ENCODE assay signal across 8 cellular contexts in genomic region chr17:2041561-2042354, GRCh38. TPM values are rescaled to one million over a fixed set of nuclear protein-coding genes. Genes with fewer than 3 reads are reported as not detected.
A peak's percentile ranks its signal among the peaks of the same experiment; 100 is the strongest.
DNase-seq lines count a peak whose midpoint lies in the region; ATAC-seq and TF ChIP-seq lines count a peak whose summit lies in the region.

Gene OVCA2 (plus strand): TSS chr17:2042022. CDS start chr17:2042048, 26 bp downstream.

- DNase-seq in A673 (ENCODE audit: low spot score) (peak; percentile 97), NCI-H2196 (lab: John Stamatoyannopoulos, UW; ENCODE audit: unreplicated experiment) (peak; percentile 85), breast epithelium (ENCODE audit: low spot score in 2 of 2) (peak; percentile 91 to 94), iPS-NIHi7 (ENCODE audit: extremely low spot score) (peak; percentile 94), smooth muscle cell of the brain vasculature (ENCODE audit: low read depth, low spot score) (peak; percentile 89)

- peaks cover 13% of the 10 kb centered on the region for H3K4me1 ChIP-seq in A673 (ENCODE audit: insufficient read depth, low read length, poor library complexity, severe bottlenecking)
- H3K4me1 ChIP-seq in breast epithelium: peaks cover 5 to 6% of the 10 kb centered on the region in 2 donors

- TF ChIP-seq CTCF in A673 (conservative IDR thresholded peaks at IDR 0.05; ENCODE audit: low read depth, low read length) (peak; percentile 60), VCaP (conservative IDR thresholded peaks at IDR 0.05) (peak; percentile 59), breast epithelium (IDR thresholded peaks at IDR 0.05) (peak in 1 of 3 donors; percentile 42)

- intact Hi-C loops in A673 (cut with micrococcal nuclease; ENCODE audit: unreplicated experiment): loop anchor here (5.0 kb wide), 2 partner anchors 134 to 324 kb away; no protein-coding TSS in a partner anchor
- intact Hi-C loops in breast epithelium (cut with DNase I; ENCODE audit: low total_unique reads): no loop called here

- TF ChIP-seq POLR2A in breast epithelium (IDR thresholded peaks at IDR 0.05): peak; percentile 57

- CTCF ChIA-PET in A673 (lab: Charles Lee): interaction anchor here (0.7 to 1.3 kb wide), 2 partner anchors 77 to 133 kb away, joined by 4 read pairs; no protein-coding TSS in a partner anchor

- H3K9me3 ChIP-seq in A673 (ENCODE audit: low read depth, low read length, poor library complexity, severe bottlenecking): no peaks in the 10 kb centered on the region
- H3K9me3 ChIP-seq in breast epithelium: no peaks in the 10 kb centered on the region

- no TSS peak for BruUV-seq in A673 (replicated peaks; lab: Mats Ljungman, UMichigan)

- peaks cover 18% of the 10 kb centered on the region for H3K36me3 ChIP-seq in A673 (ENCODE audit: insufficient read depth, low read length, poor library complexity, severe bottlenecking)
- H3K36me3 ChIP-seq in breast epithelium: peaks cover 4% of the 10 kb centered on the region

- POLR2A ChIA-PET in A673 (lab: Charles Lee; ENCODE audit: low non-redundant PET): interaction anchor here (0.7 kb wide), 1 partner anchor 440 kb away, joined by 4 read pairs; no protein-coding TSS in a partner anchor

- H3K4me3 ChIP-seq in A673 (ENCODE audit: low read depth, low read length, poor library complexity, severe bottlenecking): peak within 1 kb of the TSS; percentile 73
- peak within 1 kb of the TSS; percentile 81 to 88 (median 82) for H3K4me3 ChIP-seq in breast epithelium

- ATAC-seq in GM18858 (IDR thresholded peaks at IDR 0.05; ENCODE audit: unreplicated experiment): peak; percentile 75
- ATAC-seq in HG03095 (IDR thresholded peaks at IDR 0.05; ENCODE audit: unreplicated experiment): peak; percentile 86

- H3K27me3 ChIP-seq in A673 (replicated peaks; ENCODE audit: insufficient read depth, low read depth, low read length, poor library complexity) (no peaks in the 10 kb centered on the region), breast epithelium (no peaks in the 10 kb centered on the region)

- H3K27ac ChIP-seq in A673 (ENCODE audit: low read depth, low read length, poor library complexity, severe bottlenecking) (peak within 1 kb of the TSS; percentile 91), VCaP (peak within 1 kb of the TSS; percentile 94), breast epithelium (peak within 1 kb of the TSS; percentile 95 to 97)

RNA-seq across cellular contexts. Expression of gene OVCA2, which starts in this region (rescaled TPM):
- total RNA-seq in A673 (2021) (30.7 and 33.1 TPM in 2 replicates), breast epithelium (10 to 100 TPM; 24.3 to 35.4 (median 32.5) TPM)

Comparison
In these comparisons a context has a peak if more than half of its experiments do, and no peak if none do; other contexts are left out.
1. Peak in every context shown above with its lines: DNase-seq, ATAC-seq, H3K4me3 ChIP-seq and H3K27ac ChIP-seq.